ENCODE assay signal across 8 cellular contexts in the genomic region with DNA sequence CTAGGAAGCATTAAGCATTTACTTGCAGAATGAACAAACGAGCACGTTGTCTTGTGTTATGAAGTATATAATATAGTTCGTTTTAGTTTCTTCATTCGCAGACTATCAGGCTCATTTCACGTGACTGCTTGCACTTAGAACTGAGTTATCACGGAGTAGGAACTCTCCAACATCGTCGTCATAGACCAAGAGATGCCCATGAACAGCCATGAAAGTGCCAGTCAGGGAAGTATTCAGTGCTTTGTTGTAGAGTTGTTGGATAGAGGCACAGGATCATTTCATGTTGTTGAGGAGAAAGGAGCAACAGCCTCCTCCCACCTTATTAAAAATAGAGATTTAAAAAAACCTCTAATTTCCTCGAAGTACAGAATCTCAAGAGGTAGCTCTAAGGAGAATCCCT. TPM values are rescaled to one million over a fixed set of nuclear protein-coding genes. Genes with fewer than 3 reads are reported as not detected.
DNase-seq lines count a peak whose midpoint lies in the region; ATAC-seq and TF ChIP-seq lines count a peak whose summit lies in the region.

No MANE protein-coding gene starts in this region.

- DNase-seq in SK-N-SH (no peak), T-helper 17 cell (no peak), glutamatergic neuron (no peak), stomach (no peak), NCI-H2081 (lab: John Stamatoyannopoulos, UW) (no peak), GM03348 (ENCODE audit: low spot score) (no peak)

- H3F3A ChIP-seq in SK-N-SH (replicated peaks; ENCODE audit: insufficient read depth), result no peaks in the 10 kb centered on the region

- H4K20me1 ChIP-seq in SK-N-SH (ENCODE audit: insufficient read depth), result no peaks in the 10 kb centered on the region

- CTCF ChIA-PET in SK-N-SH (lab: Yijun Ruan, JAX), result interaction anchor here (1.0 to 2.3 kb wide), 7 partner anchors 9 to 207 kb away, joined by 3 to 11 read pairs (median 4); no protein-coding TSS in a partner anchor

- no peaks in the 10 kb centered on the region for H3K9me2 ChIP-seq in SK-N-SH

- H3K4me3 ChIP-seq in SK-N-SH (ENCODE audit: low read depth in 2 of 2, low read length in 1 of 2) (peak overlapping the region; percentile 70 to 86), stomach (peak overlapping the region; percentile 72 to 86 (median 74))

- H3K9me3 Mint-ChIP-seq in glutamatergic neuron (ENCODE audit: unreplicated experiment), result peaks cover 12% of the 10 kb centered on the region

- H3K4me2 ChIP-seq in SK-N-SH, result peak overlapping the region; percentile 100

- H3K79me2 ChIP-seq in SK-N-SH (ENCODE audit: insufficient read depth), result no peaks in the 10 kb centered on the region

- no peaks in the 10 kb centered on the region for H3K9me3 ChIP-seq in SK-N-SH
- no peaks in the 10 kb centered on the region for H3K9me3 ChIP-seq in T-helper 17 cell (ENCODE audit: control insufficient read depth, low read length, poor library complexity, severe bottlenecking)
- no peaks in the 10 kb centered on the region for H3K9me3 ChIP-seq in stomach

- H3K27ac ChIP-seq in SK-N-SH (ENCODE audit: low read depth in 2 of 2, low read length in 1 of 2) (no peak overlapping the region), stomach (peak overlapping the region in 3 of 5 donors; percentile 59 to 83 (median 70))

- H3K36me3 Mint-ChIP-seq in T-helper 17 cell (ENCODE audit: low read depth) (peaks cover 8% of the 10 kb centered on the region), glutamatergic neuron (ENCODE audit: unreplicated experiment) (no peaks in the 10 kb centered on the region)

- H3K4me1 Mint-ChIP-seq in T-helper 17 cell (peaks cover 11% of the 10 kb centered on the region), glutamatergic neuron (ENCODE audit: low read depth, unreplicated experiment) (no peaks in the 10 kb centered on the region)

- H3K9ac ChIP-seq in SK-N-SH, result peak overlapping the region; percentile 70; the same call in 1 of the 2 replicates

- no peak for TF ChIP-seq POLR2A in stomach (IDR thresholded peaks at IDR 0.05)

- H3K27me3 ChIP-seq in SK-N-SH (ENCODE audit: insufficient read depth) (no peaks in the 10 kb centered on the region), stomach (peaks cover 0 to 28% (median 0%) of the 10 kb centered on the region in 3 donors)

- H3K27ac Mint-ChIP-seq in T-helper 17 cell, result peak overlapping the region; percentile 3
- H3K27ac Mint-ChIP-seq in glutamatergic neuron (ENCODE audit: unreplicated experiment), result peak overlapping the region; percentile 77

- POLR2A ChIA-PET in SK-N-SH (lab: Yijun Ruan, JAX), result interaction anchor here (0.9 kb wide), 1 partner anchor 223 kb away, joined by 3 read pairs; no protein-coding TSS in a partner anchor

- peaks cover 5 to 9% of the 10 kb centered on the region in 2 experiments; a peak in 2 of 4 replicates for H3K4me1 ChIP-seq in SK-N-SH (ENCODE audit: control insufficient read depth in 1 of 2, insufficient read depth in 2 of 2, low read depth in 1 of 2, low read length in 1 of 2)
- H3K4me1 ChIP-seq in stomach, result peaks cover 7 to 23% (median 16%) of the 10 kb centered on the region in 4 donors

- WGBS in SK-N-SH (ENCODE audit: low lambda C conversion rate), result 91% methylated on average over 9 of the region's 9 CpGs
- 12 to 26% (median 19%) methylated on average over 9 of the region's 9 CpGs for WGBS in stomach, 5 donors

- H3K4me3 Mint-ChIP-seq in T-helper 17 cell, result peak overlapping the region; percentile 95
- H3K4me3 Mint-ChIP-seq in glutamatergic neuron (ENCODE audit: unreplicated experiment), result peak overlapping the region; percentile 89

- TF ChIP-seq RAD21 in SK-N-SH (IDR thresholded peaks at IDR 0.05; ENCODE audit: low read length), result no peak

- intact Hi-C loops in stomach (cut with DNase I; ENCODE audit: low total_unique reads), result no loop called here

- H3K27me3 Mint-ChIP-seq in T-helper 17 cell (peaks cover 22% of the 10 kb centered on the region), glutamatergic neuron (ENCODE audit: unreplicated experiment) (peaks cover 8% of the 10 kb centered on the region)

- no peaks in the 10 kb centered on the region for H3K36me3 ChIP-seq in SK-N-SH (replicated peaks in 1 of 2; ENCODE audit: control insufficient read depth in 1 of 2, insufficient read depth in 2 of 2, low read length in 1 of 2)
- no peaks in the 10 kb centered on the region for H3K36me3 ChIP-seq in stomach

- no peak for TF ChIP-seq CTCF in SK-N-SH (IDR thresholded peaks at IDR 0.05)
- TF ChIP-seq CTCF in glutamatergic neuron (IDR thresholded peaks at IDR 0.05; ENCODE audit: partially characterized antibody, unreplicated experiment), result no peak
- no peak for TF ChIP-seq CTCF in stomach (IDR thresholded peaks at IDR 0.05)

- no peak; the same call in 2 of the 3 replicates for ATAC-seq in SK-N-SH treated with all-trans-retinoic acid at 6 μM for 48 hours
- no peak for ATAC-seq in T-helper 17 cell
- no peak for ATAC-seq in GM18907 (IDR thresholded peaks at IDR 0.05; ENCODE audit: unreplicated experiment)

- H2AFZ ChIP-seq in SK-N-SH (ENCODE audit: low read depth), result peak overlapping the region; percentile 94

- TF ChIP-seq EP300 in SK-N-SH (IDR thresholded peaks at IDR 0.05; ENCODE audit: borderline replicate concordance in 1 of 2, low read depth in 1 of 2, low read length in 1 of 2), result no peak
- no peak for TF ChIP-seq EP300 in stomach (IDR thresholded peaks at IDR 0.05)

TF ChIP-seq in SK-N-SH, 30 proteins besides CTCF, POLR2A, EP300 and RAD21 (continues in another document):
- no peak for TF ChIP-seq SIN3A (IDR thresholded peaks at IDR 0.05; ENCODE audit: borderline replicate concordance, low read depth, low read length)
- TF ChIP-seq YY1 (IDR thresholded peaks at IDR 0.05; ENCODE audit: low read depth), result no peak
- no peak for TF ChIP-seq TCF12 (IDR thresholded peaks at IDR 0.05)
- TF ChIP-seq, protein P1, sequence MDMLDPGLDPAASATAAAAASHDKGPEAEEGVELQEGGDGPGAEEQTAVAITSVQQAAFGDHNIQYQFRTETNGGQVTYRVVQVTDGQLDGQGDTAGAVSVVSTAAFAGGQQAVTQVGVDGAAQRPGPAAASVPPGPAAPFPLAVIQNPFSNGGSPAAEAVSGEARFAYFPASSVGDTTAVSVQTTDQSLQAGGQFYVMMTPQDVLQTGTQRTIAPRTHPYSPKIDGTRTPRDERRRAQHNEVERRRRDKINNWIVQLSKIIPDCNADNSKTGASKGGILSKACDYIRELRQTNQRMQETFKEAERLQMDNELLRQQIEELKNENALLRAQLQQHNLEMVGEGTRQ (IDR thresholded peaks at IDR 0.05; ENCODE audit: borderline replicate concordance, low read depth, low read length), result no peak
- TF ChIP-seq FOXM1 (IDR thresholded peaks at IDR 0.05; ENCODE audit: low read depth), result no peak
- TF ChIP-seq, protein P2, sequence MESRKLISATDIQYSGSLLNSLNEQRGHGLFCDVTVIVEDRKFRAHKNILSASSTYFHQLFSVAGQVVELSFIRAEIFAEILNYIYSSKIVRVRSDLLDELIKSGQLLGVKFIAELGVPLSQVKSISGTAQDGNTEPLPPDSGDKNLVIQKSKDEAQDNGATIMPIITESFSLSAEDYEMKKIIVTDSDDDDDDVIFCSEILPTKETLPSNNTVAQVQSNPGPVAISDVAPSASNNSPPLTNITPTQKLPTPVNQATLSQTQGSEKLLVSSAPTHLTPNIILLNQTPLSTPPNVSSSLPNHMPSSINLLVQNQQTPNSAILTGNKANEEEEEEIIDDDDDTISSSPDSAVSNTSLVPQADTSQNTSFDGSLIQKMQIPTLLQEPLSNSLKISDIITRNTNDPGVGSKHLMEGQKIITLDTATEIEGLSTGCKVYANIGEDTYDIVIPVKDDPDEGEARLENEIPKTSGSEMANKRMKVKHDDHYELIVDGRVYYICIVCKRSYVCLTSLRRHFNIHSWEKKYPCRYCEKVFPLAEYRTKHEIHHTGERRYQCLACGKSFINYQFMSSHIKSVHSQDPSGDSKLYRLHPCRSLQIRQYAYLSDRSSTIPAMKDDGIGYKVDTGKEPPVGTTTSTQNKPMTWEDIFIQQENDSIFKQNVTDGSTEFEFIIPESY (IDR thresholded peaks at IDR 0.05; ENCODE audit: borderline replicate concordance, low read depth), result no peak

TF ChIP-seq in SK-N-SH treated with all-trans-retinoic acid at 6 μM for 48 hours, 23 proteins besides CTCF, POLR2A, EP300 and RAD21 (continues in another document):
- TF ChIP-seq ZNF8 (CRISPR knock-in tag; IDR thresholded peaks at IDR 0.05) (no peak), ZNF70 (CRISPR knock-in tag; IDR thresholded peaks at IDR 0.05) (no peak), TOX (CRISPR knock-in tag; IDR thresholded peaks at IDR 0.05; ENCODE audit: borderline replicate concordance) (no peak), ISL1 (CRISPR knock-in tag; IDR thresholded peaks at IDR 0.05) (no peak)
- TF ChIP-seq, protein P3, sequence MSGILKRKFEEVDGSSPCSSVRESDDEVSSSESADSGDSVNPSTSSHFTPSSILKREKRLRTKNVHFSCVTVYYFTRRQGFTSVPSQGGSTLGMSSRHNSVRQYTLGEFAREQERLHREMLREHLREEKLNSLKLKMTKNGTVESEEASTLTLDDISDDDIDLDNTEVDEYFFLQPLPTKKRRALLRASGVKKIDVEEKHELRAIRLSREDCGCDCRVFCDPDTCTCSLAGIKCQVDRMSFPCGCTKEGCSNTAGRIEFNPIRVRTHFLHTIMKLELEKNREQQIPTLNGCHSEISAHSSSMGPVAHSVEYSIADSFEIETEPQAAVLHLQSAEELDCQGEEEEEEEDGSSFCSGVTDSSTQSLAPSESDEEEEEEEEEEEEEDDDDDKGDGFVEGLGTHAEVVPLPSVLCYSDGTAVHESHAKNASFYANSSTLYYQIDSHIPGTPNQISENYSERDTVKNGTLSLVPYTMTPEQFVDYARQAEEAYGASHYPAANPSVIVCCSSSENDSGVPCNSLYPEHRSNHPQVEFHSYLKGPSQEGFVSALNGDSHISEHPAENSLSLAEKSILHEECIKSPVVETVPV (CRISPR knock-in tag; IDR thresholded peaks at IDR 0.05), result no peak

RNA-seq across cellular contexts. Expression of a gene that starts 1.0 kb away (rescaled TPM):
- 1.6 and 2.3 TPM in 2 replicates for polyA plus RNA-seq in SK-N-SH (2012; rRNA removed)
- polyA plus RNA-seq in SK-N-SH (2012; cell fraction: cytosol; rRNA removed), result 1.9 and 2.8 TPM in 2 replicates
- polyA plus RNA-seq in SK-N-SH (2012; cell fraction: nucleus; rRNA removed), result 1.7 and 1.9 TPM in 2 replicates
- total RNA-seq in T-helper 17 cell, result under 1 TPM in 1 of 2 donors, not detected in 1; 0.15 TPM
- total RNA-seq in glutamatergic neuron (ENCODE audit: unreplicated experiment), result 1.3 TPM
- 1 to 10 TPM in 3 of 5 donors, under 1 TPM in 1, not detected in 1; 0.45 to 3.5 (median 2.1) TPM for total RNA-seq in stomach
- polyA plus RNA-seq in stomach, result under 1 TPM in 2 of 3 donors, not detected in 1; 0.65 to 0.68 TPM

Comparison
In these comparisons a context has a peak if more than half of its experiments do, and no peak if none do; other contexts are left out.
1. H3K27ac ChIP-seq: peak in stomach (3 of 5); none in SK-N-SH (0 of 2).